13 cellular contexts compared by ENCODE assay signal in the genomic region with DNA sequence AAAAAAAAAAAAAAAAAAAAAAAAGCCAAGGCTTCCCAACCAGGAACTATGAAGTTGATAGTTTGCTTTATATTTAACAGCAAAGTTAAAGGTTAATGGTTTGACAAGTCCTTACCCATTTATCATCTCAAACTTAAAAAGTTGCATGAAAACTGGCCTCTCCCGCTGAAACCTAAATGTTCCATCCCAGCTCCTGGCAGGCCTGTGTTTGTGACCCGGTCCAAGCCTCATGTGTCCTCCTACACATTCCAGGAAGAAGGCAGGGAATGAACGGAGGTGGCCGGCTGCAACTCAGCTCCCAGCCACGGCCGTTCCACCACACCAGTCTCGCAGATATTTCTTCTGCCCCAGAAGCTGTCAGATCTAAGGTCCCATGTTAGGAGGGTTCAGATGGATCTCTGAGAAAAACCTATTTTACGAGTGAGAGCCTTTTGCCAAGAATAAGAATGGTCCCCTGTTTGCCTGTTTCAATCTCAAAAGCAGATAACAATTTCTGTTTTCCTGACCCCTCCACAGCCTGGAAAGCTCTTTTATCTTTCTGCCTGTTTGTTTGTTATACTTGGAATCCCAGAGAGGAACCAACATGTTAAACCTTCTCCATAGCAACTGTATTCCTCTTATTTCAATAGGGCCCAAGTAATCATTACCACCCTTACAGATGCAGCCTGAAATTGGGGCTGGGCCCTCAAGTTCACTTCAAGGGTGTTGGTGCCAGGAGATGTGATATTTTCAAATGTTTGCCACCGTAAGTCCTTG. TPM values are rescaled to one million over a fixed set of nuclear protein-coding genes. Genes with fewer than 3 reads are reported as not detected.
DNase-seq lines count a peak whose midpoint lies in the region; ATAC-seq and TF ChIP-seq lines count a peak whose summit lies in the region.
"Had no signal": no experiment of that assay in that cellular context is flagged by ENCODE, and none has a peak within 500 bp of the region (broad histone marks: within the 10 kb centered on the region; RNA-seq: fewer than 3 reads in every experiment).

No MANE protein-coding gene starts in this region.

- H3K27ac Mint-ChIP-seq in nephron: peak overlapping the region; percentile 92 to 98 (median 96)
- H3K27ac Mint-ChIP-seq: stimulated activated memory B cell treated with anti-CD40 and anti-IgM and Interleukin-4, amounts not matched to agents 10 μg/mL and 1 μg/mL and 100 μg/mL, for 72 hours had no signal

- dilution Hi-C loops in mammary epithelial cell (cut with HindIII; ENCODE audit: low sequenced_read_pairs): no loop called here

- no peaks in the 10 kb centered on the region for H4K20me1 ChIP-seq in mammary epithelial cell (ENCODE audit: insufficient read depth, low read length)

- H3K27ac ChIP-seq in mammary epithelial cell (ENCODE audit: insufficient read depth, low read depth, low read length) (no peak overlapping the region), transverse colon (peak overlapping the region; percentile 30 to 73 (median 50))

- CTCF ChIA-PET in mammary epithelial cell (lab: Charles Lee; ENCODE audit: low non-redundant PET): no interaction called here

- no peak for TF ChIP-seq CTCF in mammary epithelial cell (conservative IDR thresholded peaks at IDR 0.05 in 1 of 2, IDR thresholded peaks at IDR 0.05 in 1 of 2; ENCODE audit: extremely low read depth in 1 of 2, insufficient read depth in 1 of 2, low read depth in 1 of 2, low read length in 2 of 2)
- TF ChIP-seq CTCF in nephron (IDR thresholded peaks at IDR 0.05; ENCODE audit: unreplicated experiment in 3 of 3): no peak
- TF ChIP-seq CTCF in transverse colon (IDR thresholded peaks at IDR 0.05): no peak

- H3K36me3 Mint-ChIP-seq in nephron (ENCODE audit: low read depth): no peaks in the 10 kb centered on the region
- H3K36me3 Mint-ChIP-seq: stimulated activated memory B cell treated with anti-CD40 and anti-IgM and Interleukin-4, amounts not matched to agents 10 μg/mL and 1 μg/mL and 100 μg/mL, for 72 hours had no signal

- ATAC-seq in left ventricle myocardium superior: peak; percentile 85
- ATAC-seq: stimulated activated memory B cell treated with anti-CD40 and anti-IgM and Interleukin-4, amounts not matched to agents 10 μg/mL and 1 μg/mL and 100 μg/mL, for 72 hours had no signal

- H3K9me3 Mint-ChIP-seq in nephron: no peaks in the 10 kb centered on the region
- H3K9me3 Mint-ChIP-seq: stimulated activated memory B cell treated with anti-CD40 and anti-IgM and Interleukin-4, amounts not matched to agents 10 μg/mL and 1 μg/mL and 100 μg/mL, for 72 hours had no signal

- 35% methylated on average over 7 of the region's 9 CpGs for whole genome bisulfite sequencing in mammary epithelial cell (ENCODE audit: low coverage, missing lambda C conversion rate)
- WGBS in transverse colon (ENCODE audit: low coverage in 1 of 2), 2 donors: 36 to 75% methylated on average over 2 to 9 of the region's 9 CpGs

- H2AFZ ChIP-seq in mammary epithelial cell (ENCODE audit: low read depth, low read length): peak overlapping the region; percentile 81

- no TSS peak for BruUV-seq in mammary epithelial cell (replicated peaks; lab: Mats Ljungman, UMichigan)

- H3K27me3 ChIP-seq in mammary epithelial cell (ENCODE audit: insufficient read depth, low read length) (no peaks in the 10 kb centered on the region), transverse colon (no peaks in the 10 kb centered on the region)
- H3K27me3 ChIP-seq: dorsolateral prefrontal cortex had no signal

- TF ChIP-seq EP300 in transverse colon (IDR thresholded peaks at IDR 0.05; ENCODE audit: low read depth): no peak

- peak overlapping the region in 2 of 3 experiments; percentile 39 to 43 for H3K4me3 Mint-ChIP-seq in nephron
- H3K4me3 Mint-ChIP-seq: stimulated activated memory B cell treated with anti-CD40 and anti-IgM and Interleukin-4, amounts not matched to agents 10 μg/mL and 1 μg/mL and 100 μg/mL, for 72 hours had no signal

- H3K27me3 Mint-ChIP-seq in nephron (ENCODE audit: low read depth): peaks cover 3% of the 10 kb centered on the region

- TF ChIP-seq POLR2A in transverse colon (IDR thresholded peaks at IDR 0.05): no peak

- in situ Hi-C loops in mammary epithelial cell (cut with MboI; ENCODE audit: low sequenced_read_pairs in 2 of 2): no loop called here
- in situ Hi-C loops in transverse colon (cut with MboI; ENCODE audit: low pct_ligation_motif_present in 1 of 4, low pct_unique_long_range_greater_than_20kb in 1 of 4, low sequenced_read_pairs in 3 of 4): no loop called here

- H3K4me1 ChIP-seq in mammary epithelial cell (ENCODE audit: insufficient read depth, low read length): peaks cover 10% of the 10 kb centered on the region
- peaks cover 0 to 40% (median 17%) of the 10 kb centered on the region in 4 donors for H3K4me1 ChIP-seq in transverse colon

- intact Hi-C loops in mammary epithelial cell (cut with micrococcal nuclease): loop anchor here (2.0 kb wide), 1 partner anchor 23 kb away; no protein-coding TSS in a partner anchor
- intact Hi-C loops in left ventricle myocardium superior (cut with micrococcal nuclease): no loop called here
- intact Hi-C loops in transverse colon (cut with DNase I; ENCODE audit: low total_unique reads): no loop called here

- H3K9ac ChIP-seq in mammary epithelial cell (ENCODE audit: insufficient read depth, low read length): no peak overlapping the region

- H3K4me2 ChIP-seq in mammary epithelial cell (ENCODE audit: insufficient read depth, low read depth, low read length): no peak overlapping the region

- H3K79me2 ChIP-seq in mammary epithelial cell (ENCODE audit: insufficient read depth, low read length): no peaks in the 10 kb centered on the region

- DNase-seq in mammary epithelial cell: no peak
- DNase-seq in left ventricle myocardium superior: peak; percentile 59
- DNase-seq in transverse colon: no peak
- DNase-seq in stimulated activated CD4-positive, alpha-beta T cell treated with anti-CD3 and anti-CD28 coated beads, Interleukin-12 subunit alpha, Interleukin-12 subunit beta, amount 100 ng/mL, for 4 hours: no peak
- no peak for DNase-seq in activated CD8-positive, alpha-beta memory T cell treated with anti-CD3 and anti-CD28 coated beads for 24 hours
- no peak for DNase-seq in OCI-M2 (lab: John Stamatoyannopoulos, UW; ENCODE audit: unreplicated experiment)
- DNase-seq: activated effector memory CD4-positive, alpha-beta T cell treated with Interleukin-2 at 50 U/mL for 16 hours; DMS79 treated with DMSO at 0.1 percent for 48 hours; dorsolateral prefrontal cortex; Kasumi-1; NCI-H1436 had no signal

- peaks cover 51% of the 10 kb centered on the region for H3K4me1 Mint-ChIP-seq in nephron
- H3K4me1 Mint-ChIP-seq: stimulated activated memory B cell treated with anti-CD40 and anti-IgM and Interleukin-4, amounts not matched to agents 10 μg/mL and 1 μg/mL and 100 μg/mL, for 72 hours had no signal

- no peaks in the 10 kb centered on the region for H3K9me3 ChIP-seq in mammary epithelial cell (replicated peaks; ENCODE audit: insufficient read depth, low read length)
- H3K9me3 ChIP-seq in transverse colon: no peaks in the 10 kb centered on the region

- H3K36me3 ChIP-seq in mammary epithelial cell (ENCODE audit: insufficient read depth, low read length): no peaks in the 10 kb centered on the region
- no peaks in the 10 kb centered on the region for H3K36me3 ChIP-seq in transverse colon

- H3K4me3 ChIP-seq in mammary epithelial cell (replicated peaks in 1 of 3; ENCODE audit: insufficient read depth in 1 of 3, low read depth in 2 of 3, low read length in 3 of 3): no peak overlapping the region
- no peak overlapping the region for H3K4me3 ChIP-seq in transverse colon

RNA-seq across cellular contexts. Expression of gene KCTD12, which starts 56.5 kb away (rescaled TPM):
- total RNA-seq in mammary epithelial cell (10 to 100 TPM; 57.0 to 80.1 TPM), left ventricle myocardium superior (39.6 TPM), transverse colon (10 to 100 TPM; 24.2 to 34.8 (median 27.6) TPM)
- 25.3 TPM for polyA plus RNA-seq in mammary epithelial cell
- polyA minus RNA-seq in mammary epithelial cell: 52.3 TPM
